Comparison of ENCODE assay signal across 11 cellular contexts in the genomic region with DNA sequence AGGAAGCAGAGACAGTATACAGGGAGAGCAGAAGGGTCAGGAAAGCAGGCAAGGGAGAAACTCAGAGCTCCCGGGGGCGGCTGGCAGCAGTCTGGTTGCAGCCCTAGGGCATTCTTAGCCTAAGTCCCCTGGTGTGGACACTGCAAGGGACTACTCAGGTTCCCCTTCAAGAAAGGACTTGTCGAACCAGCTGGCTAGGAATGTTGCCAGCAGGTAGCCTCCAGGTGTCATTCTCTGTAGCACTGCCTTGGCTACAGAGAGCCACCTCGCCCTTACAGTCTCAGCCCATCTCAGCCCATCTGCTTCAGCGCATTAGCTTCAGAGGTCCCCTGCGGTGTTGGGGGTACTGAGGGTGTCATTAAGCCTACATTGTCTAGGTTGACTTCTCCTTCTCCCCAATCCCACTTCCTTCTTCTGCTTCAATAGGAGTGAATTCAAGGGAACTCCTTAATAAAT. TPM values are rescaled to one million over a fixed set of nuclear protein-coding genes. Genes with fewer than 3 reads are reported as not detected.
DNase-seq lines count a peak whose midpoint lies in the region; FAIRE-seq and TF ChIP-seq lines count a peak whose summit lies in the region.
"Had no signal": no experiment of that assay in that cellular context is flagged by ENCODE, and none has a peak within 500 bp of the region (broad histone marks: within the 10 kb centered on the region; RNA-seq: fewer than 3 reads in every experiment).

No MANE protein-coding gene starts in this region.

- H3K36me3 Mint-ChIP-seq in activated CD4-positive, alpha-beta T cell treated with anti-CD3 and anti-CD28 coated beads, Interleukin-2, amount 10 ng/mL, durations not matched to agents 24 days and 14 days (ENCODE audit: low read depth) = no peaks in the 10 kb centered on the region

- no peak for FAIRE-seq in bronchial epithelial cell (lab: Jason Lieb, UNC)

- DNase-seq in activated CD4-positive, alpha-beta T cell treated with anti-CD3 and anti-CD28 coated beads, Interleukin-2, amount 10 ng/mL, durations not matched to agents 24 days and 14 days = no peak
- DNase-seq in activated CD4-positive, alpha-beta T cell treated with anti-CD3 and anti-CD28 coated beads for 4 hours = no peak
- peak; percentile 96 for DNase-seq in NCI-H69 (lab: John Stamatoyannopoulos, UW)
- peak; percentile 66 for DNase-seq in bronchial epithelial cell (ENCODE audit: low read depth)
- no peak for DNase-seq in spleen
- no peak for DNase-seq in GOT3 (lab: John Stamatoyannopoulos, UW)
- DNase-seq in stimulated activated naive CD4-positive, alpha-beta T cell treated with Interleukin-2 at 50 U/mL for 16 hours (lab: John Stamatoyannopoulos, UW) = no peak
- DNase-seq in testis = no peak
- DNase-seq: psoas muscle, SJCRH30 had no signal

- no peaks in the 10 kb centered on the region for H3K27me3 Mint-ChIP-seq in activated CD4-positive, alpha-beta T cell treated with anti-CD3 and anti-CD28 coated beads, Interleukin-2, amount 10 ng/mL, durations not matched to agents 24 days and 14 days

- TF ChIP-seq POLR2A in spleen (IDR thresholded peaks at IDR 0.05) (no peak), testis (IDR thresholded peaks at IDR 0.05) (no peak)

- H3K36me3 ChIP-seq in bronchial epithelial cell (ENCODE audit: control insufficient read depth, insufficient read depth, low read length) (no peaks in the 10 kb centered on the region), spleen (no peaks in the 10 kb centered on the region), testis (ENCODE audit: low read depth, missing control alignments) (no peaks in the 10 kb centered on the region)
- H3K36me3 ChIP-seq: ascending aorta, SJCRH30 had no signal

- H3K4me3 Mint-ChIP-seq in activated CD4-positive, alpha-beta T cell treated with anti-CD3 and anti-CD28 coated beads, Interleukin-2, amount 10 ng/mL, durations not matched to agents 24 days and 14 days = peak overlapping the region; percentile 56

- peak overlapping the region; percentile 44 to 87 (median 72) for H3K27ac ChIP-seq in spleen
- peak overlapping the region in 1 of 2 donors; percentile 36 for H3K27ac ChIP-seq in testis
- H3K27ac ChIP-seq: psoas muscle had no signal

- no peak for TF ChIP-seq CTCF in bronchial epithelial cell (IDR thresholded peaks at IDR 0.05; ENCODE audit: insufficient read depth, low read length, severe bottlenecking)
- no peak for TF ChIP-seq CTCF in spleen (IDR thresholded peaks at IDR 0.05 in 8 of 11, conservative IDR thresholded peaks at IDR 0.05 in 3 of 11)
- TF ChIP-seq CTCF in testis (IDR thresholded peaks at IDR 0.05) = no peak

- no peaks in the 10 kb centered on the region for H3K27me3 ChIP-seq in bronchial epithelial cell (ENCODE audit: control insufficient read depth, insufficient read depth, low read length)
- no peaks in the 10 kb centered on the region for H3K27me3 ChIP-seq in spleen (replicated peaks in 1 of 7)
- no peaks in the 10 kb centered on the region for H3K27me3 ChIP-seq in testis
- H3K27me3 ChIP-seq: ascending aorta, SJCRH30 had no signal

- WGBS in spleen, 5 donors = 71 to 85% (median 75%) methylated on average over 6 of the region's 6 CpGs
- WGBS in testis, 2 donors = 89 to 91% methylated on average over 6 of the region's 6 CpGs

- H3K4me3 ChIP-seq in bronchial epithelial cell (ENCODE audit: low read depth, low read length) (no peak overlapping the region), spleen (peak overlapping the region in 1 of 8 donors; percentile 37), testis (no peak overlapping the region)
- H3K4me3 ChIP-seq: ascending aorta, psoas muscle had no signal

- H3K9me3 Mint-ChIP-seq in activated CD4-positive, alpha-beta T cell treated with anti-CD3 and anti-CD28 coated beads, Interleukin-2, amount 10 ng/mL, durations not matched to agents 24 days and 14 days = peaks cover 3% of the 10 kb centered on the region

- H3K9me3 ChIP-seq in spleen (no peaks in the 10 kb centered on the region), testis (no peaks in the 10 kb centered on the region)
- H3K9me3 ChIP-seq: ascending aorta, psoas muscle, SJCRH30 had no signal

- H3K4me1 Mint-ChIP-seq in activated CD4-positive, alpha-beta T cell treated with anti-CD3 and anti-CD28 coated beads, Interleukin-2, amount 10 ng/mL, durations not matched to agents 24 days and 14 days = peaks cover 54% of the 10 kb centered on the region

- H3K4me1 ChIP-seq in spleen (peaks cover 26 to 77% (median 52%) of the 10 kb centered on the region in 6 donors), testis (peaks cover 12% of the 10 kb centered on the region)
- H3K4me1 ChIP-seq: psoas muscle had no signal

- intact Hi-C loops in activated CD4-positive, alpha-beta T cell treated with anti-CD3 and anti-CD28 coated beads, Interleukin-2, amount 10 ng/mL, durations not matched to agents 24 days and 14 days (cut with micrococcal nuclease) = no loop called here
- intact Hi-C loops in spleen (cut with DNase I; ENCODE audit: low total_unique reads) = no loop called here
- intact Hi-C loops in testis (cut with DNase I; ENCODE audit: low total_unique reads) = no loop called here

- peak overlapping the region; percentile 84 for H3K27ac Mint-ChIP-seq in activated CD4-positive, alpha-beta T cell treated with anti-CD3 and anti-CD28 coated beads, Interleukin-2, amount 10 ng/mL, durations not matched to agents 24 days and 14 days

RNA-seq across cellular contexts. Expression of a gene that starts 11.3 kb away (rescaled TPM):
- 2,196 and 2,218 TPM in 2 replicates for total RNA-seq in activated CD4-positive, alpha-beta T cell treated with anti-CD3 and anti-CD28 coated beads, Interleukin-2, amount 10 ng/mL, durations not matched to agents 24 days and 14 days
- total RNA-seq in bronchial epithelial cell (8,033 and 11,022 TPM in 2 replicates), spleen (1,000 to 10,000 TPM; 1,416 to 3,222 (median 1,664) TPM), testis (1,000 to 10,000 TPM; 2,819 to 3,571 TPM)
- polyA plus RNA-seq in spleen (1,000 to 10,000 TPM; 2,869 to 3,827 (median 3,008) TPM), testis (ENCODE audit: insufficient read depth, low read depth, low replicate concordance) (1,824 TPM)

RNA-seq across cellular contexts. Expression of a gene that starts 13.3 kb away (rescaled TPM):
- 56.3 and 59.6 TPM in 2 replicates for total RNA-seq in activated CD4-positive, alpha-beta T cell treated with anti-CD3 and anti-CD28 coated beads, Interleukin-2, amount 10 ng/mL, durations not matched to agents 24 days and 14 days
- 0.64 and 1.3 TPM in 2 replicates for total RNA-seq in bronchial epithelial cell
- 10 to 100 TPM in 2 of 7 donors, 1 to 10 TPM in 5; 5.4 to 12.5 (median 9.2) TPM for total RNA-seq in spleen
- polyA plus RNA-seq in spleen = 1 to 10 TPM; 4.5 to 8.6 (median 5.0) TPM
- total RNA-seq in testis = 10 to 100 TPM; 19.1 to 44.1 TPM
- polyA plus RNA-seq in testis (ENCODE audit: insufficient read depth, low read depth, low replicate concordance) = 82.5 TPM

Comparison
In these comparisons a context has a peak if more than half of its experiments do, and no peak if none do; other contexts are left out.
1. DNase-seq: peak in NCI-H69 (single experiment) and bronchial epithelial cell (single experiment); none in activated CD4-positive, alpha-beta T cell treated with anti-CD3 and anti-CD28 coated beads, Interleukin-2, amount 10 ng/mL, durations not matched to agents 24 days and 14 days (single experiment), activated CD4-positive, alpha-beta T cell treated with anti-CD3 and anti-CD28 coated beads for 4 hours (0 of 2), spleen (single experiment), GOT3 (single experiment), stimulated activated naive CD4-positive, alpha-beta T cell treated with Interleukin-2 at 50 U/mL for 16 hours (single experiment) and testis (single experiment).